ENCODE assay signal across 8 cellular contexts in genomic region chr15:63504247-63504978, GRCh38. TPM values are rescaled to one million over a fixed set of nuclear protein-coding genes. Genes with fewer than 3 reads are reported as not detected.
A peak's percentile ranks its signal among the peaks of the same experiment; 100 is the strongest.
DNase-seq lines count a peak whose midpoint lies in the region; ATAC-seq and TF ChIP-seq lines count a peak whose summit lies in the region.

Gene USP3 (plus strand): TSS chr15:63504593. CDS start chr15:63504740, 147 bp downstream.

- peak; percentile 51 for ATAC-seq in GM18505 (IDR thresholded peaks at IDR 0.05; ENCODE audit: unreplicated experiment)
- peak; percentile 40 for ATAC-seq in HG02973 (IDR thresholded peaks at IDR 0.05; ENCODE audit: unreplicated experiment)

- TF ChIP-seq POLR2A in GM18505 (IDR thresholded peaks at IDR 0.05; ENCODE audit: borderline replicate concordance, extremely low read depth, insufficient read depth, insufficient read length) = peak; percentile 91

- no peaks in the 10 kb centered on the region for H3K9me2 ChIP-seq in hepatocyte (replicated peaks; ENCODE audit: insufficient read depth)

- peak; percentile 16 for TF ChIP-seq CTCF in astrocyte of the cerebellum (IDR thresholded peaks at IDR 0.05; ENCODE audit: low read depth, low read length, missing control alignments)
- TF ChIP-seq CTCF in hepatocyte (IDR thresholded peaks at IDR 0.05; ENCODE audit: poor library complexity) = peak; percentile 52

- no peaks in the 10 kb centered on the region for H3K36me3 ChIP-seq in hepatocyte (replicated peaks; ENCODE audit: insufficient read depth, low read depth)

- peaks cover 53% of the 10 kb centered on the region for H3K4me1 ChIP-seq in hepatocyte (ENCODE audit: insufficient read depth)

- in situ Hi-C loops in astrocyte of the cerebellum (cut with HindIII; ENCODE audit: low sequenced_read_pairs) = no loop called here

- no peaks in the 10 kb centered on the region for H3K9me3 ChIP-seq in hepatocyte (ENCODE audit: low read depth)

- peak within 1 kb of the TSS; percentile 75 for H3K4me3 ChIP-seq in astrocyte of the cerebellum (ENCODE audit: low read depth, low read length)
- peak within 1 kb of the TSS; percentile 79 for H3K4me3 ChIP-seq in hepatocyte

- H4K20me1 ChIP-seq in hepatocyte (ENCODE audit: insufficient read depth, poor library complexity, severe bottlenecking) = peaks cover 36% of the 10 kb centered on the region

- peak; percentile 93 to 94 for DNase-seq in NCI-H2081 (lab: John Stamatoyannopoulos, UW)
- peak; percentile 90 for DNase-seq in T-helper 9 cell
- peak; percentile 89 for DNase-seq in astrocyte of the cerebellum (ENCODE audit: low read depth)
- peak; percentile 97 for DNase-seq in hepatocyte (ENCODE audit: low spot score)
- peak; percentile 99 for DNase-seq in retina
- DNase-seq in epidermal melanocyte (ENCODE audit: insufficient read length, low spot score) = no peak

- peak within 1 kb of the TSS; percentile 99 for H3K27ac ChIP-seq in hepatocyte

- H3K4me2 ChIP-seq in hepatocyte = peak within 1 kb of the TSS; percentile 90

- 0% methylated on average over 49 of the region's 88 CpGs for WGBS in hepatocyte (ENCODE audit: low lambda C conversion rate, missing lambda C conversion rate)

- H3K79me2 ChIP-seq in hepatocyte = peaks cover 43% of the 10 kb centered on the region

- no peaks in the 10 kb centered on the region for H3K27me3 ChIP-seq in hepatocyte

- H2AFZ ChIP-seq in hepatocyte = peak within 1 kb of the TSS; percentile 69

RNA-seq across cellular contexts. Expression of gene USP3, which starts in this region (rescaled TPM):
- 55.4 and 61.2 TPM in 2 replicates for total RNA-seq in hepatocyte
- 25.7 and 30.5 TPM in 2 replicates for polyA plus RNA-seq in hepatocyte
